24 cellular contexts compared by ENCODE assay signal in the genomic region with DNA sequence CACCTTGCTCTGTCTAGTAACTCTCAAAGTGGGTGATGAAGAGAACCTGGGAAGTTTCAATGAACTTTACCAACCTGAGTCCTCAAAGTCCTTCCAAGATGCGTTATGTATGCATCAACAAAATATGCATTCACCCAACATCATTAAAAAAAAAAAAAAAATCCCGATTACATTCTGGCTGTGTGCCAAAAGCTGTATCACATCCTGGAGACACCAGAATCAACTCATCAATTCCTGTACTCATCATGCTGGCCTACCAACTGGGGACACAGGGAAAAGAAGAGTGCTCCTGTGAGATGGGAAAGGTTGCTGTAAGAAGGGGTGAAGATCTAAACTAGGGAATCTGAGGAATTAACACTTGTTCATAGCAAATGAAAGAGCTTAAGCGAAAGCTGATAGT. TPM values are rescaled to one million over a fixed set of nuclear protein-coding genes. Genes with fewer than 3 reads are reported as not detected.
"Had no signal": no experiment of that assay in that cellular context is flagged by ENCODE, and none has a peak within 500 bp of the region (broad histone marks: within the 10 kb centered on the region; RNA-seq: fewer than 3 reads in every experiment).

No MANE protein-coding gene starts in this region.

- H3K4me3 ChIP-seq: SJSA1 had no signal

- H3K27ac Mint-ChIP-seq: activated CD4-positive, alpha-beta memory T cell treated with anti-CD3 and anti-CD28 coated beads for 36 hours; activated CD4-positive, alpha-beta T cell treated with anti-CD3 and anti-CD28 coated beads, Interleukin-2, amount 10 ng/mL, durations not matched to agents 7 days and 5 days; activated naive CD4-positive, alpha-beta T cell treated with anti-CD3 and anti-CD28 coated beads, Interleukin-2, amount 50 U/mL, for 72 hours; brain; T-cell had no signal

- H3K9me3 ChIP-seq: SJSA1 had no signal

- H3K27me3 ChIP-seq: SJSA1 had no signal

- H3K36me3 ChIP-seq: SJSA1 had no signal

- ATAC-seq: activated naive CD4-positive, alpha-beta T cell treated with anti-CD3 and anti-CD28 coated beads, Interleukin-2, amount 50 U/mL, for 72 hours; activated T-cell treated with anti-CD3 and anti-CD28 coated beads, Interleukin-2, amount 50 U/mL, for 4 hours; PC-3; T-cell had no signal

- H3K27ac ChIP-seq: SJSA1, VCaP had no signal

- H3K9me3 Mint-ChIP-seq: activated CD4-positive, alpha-beta memory T cell treated with anti-CD3 and anti-CD28 coated beads for 36 hours; activated CD4-positive, alpha-beta T cell treated with anti-CD3 and anti-CD28 coated beads, Interleukin-2, amount 10 ng/mL, durations not matched to agents 7 days and 5 days; activated naive CD4-positive, alpha-beta T cell treated with anti-CD3 and anti-CD28 coated beads, Interleukin-2, amount 50 U/mL, for 72 hours; activated T-cell treated with anti-CD3 and anti-CD28 coated beads, Interleukin-2, amount 50 U/mL, for 4 hours; brain; T-cell had no signal

- H3K36me3 Mint-ChIP-seq: activated CD4-positive, alpha-beta memory T cell treated with anti-CD3 and anti-CD28 coated beads for 36 hours; activated naive CD4-positive, alpha-beta T cell treated with anti-CD3 and anti-CD28 coated beads, Interleukin-2, amount 50 U/mL, for 72 hours; brain; T-cell had no signal

- DNase-seq: activated CD4-positive, alpha-beta memory T cell treated with anti-CD3 and anti-CD28 coated beads for 36 hours; activated CD4-positive, alpha-beta T cell treated with anti-CD3 and anti-CD28 coated beads, Interleukin-2, amount 10 ng/mL, durations not matched to agents 7 days and 5 days; activated CD4-positive, CD25-positive, alpha-beta regulatory T cell; activated CD8-positive, alpha-beta memory T cell treated with anti-CD3 and anti-CD28 coated beads for 24 hours; activated effector memory CD4-positive, alpha-beta T cell treated with anti-CD3 and anti-CD28 coated beads, Interleukin-2, amount 50 U/mL, for 16 hours; activated naive CD4-positive, alpha-beta T cell treated with Interleukin-2 at 50 U/mL for 16 hours; activated T-cell treated with anti-CD3 and anti-CD28 coated beads, Interleukin-2, amount 50 U/mL, for 4 hours; amygdala; NCI-H1048; NCI-H146; NCI-H187 treated with DMSO at 0.1 percent for 48 hours; NCI-H2081 treated with DMSO at 0.1 percent for 48 hours; NCI-H446; NCI-H524; PC-3; SHP77; T-cell; T-helper 2 cell; T1000 had no signal

- H3K27me3 Mint-ChIP-seq: activated CD4-positive, alpha-beta memory T cell treated with anti-CD3 and anti-CD28 coated beads for 36 hours; central memory CD8-positive, alpha-beta T cell; T-cell had no signal

- H3K4me1 Mint-ChIP-seq: central memory CD8-positive, alpha-beta T cell; T-cell had no signal

- H3K4me3 Mint-ChIP-seq: activated CD4-positive, alpha-beta memory T cell treated with anti-CD3 and anti-CD28 coated beads for 36 hours; activated CD4-positive, alpha-beta T cell treated with anti-CD3 and anti-CD28 coated beads, Interleukin-2, amount 10 ng/mL, durations not matched to agents 7 days and 5 days; activated T-cell treated with anti-CD3 and anti-CD28 coated beads, Interleukin-2, amount 50 U/mL, for 4 hours; brain; central memory CD8-positive, alpha-beta T cell; T-cell had no signal

- H3K4me1 ChIP-seq: SJSA1 had no signal

RNA-seq across cellular contexts. Expression of gene UNC5C, which starts 16.5 kb away (rescaled TPM):
- total RNA-seq: activated CD4-positive, alpha-beta memory T cell treated with anti-CD3 and anti-CD28 coated beads for 36 hours; activated CD4-positive, alpha-beta T cell treated with anti-CD3 and anti-CD28 coated beads, Interleukin-2, amount 10 ng/mL, durations not matched to agents 7 days and 5 days; activated naive CD4-positive, alpha-beta T cell treated with anti-CD3 and anti-CD28 coated beads, Interleukin-2, amount 50 U/mL, for 72 hours; PC-3; T-cell had no signal
